18 cellular contexts compared by ENCODE assay signal in the genomic region with DNA sequence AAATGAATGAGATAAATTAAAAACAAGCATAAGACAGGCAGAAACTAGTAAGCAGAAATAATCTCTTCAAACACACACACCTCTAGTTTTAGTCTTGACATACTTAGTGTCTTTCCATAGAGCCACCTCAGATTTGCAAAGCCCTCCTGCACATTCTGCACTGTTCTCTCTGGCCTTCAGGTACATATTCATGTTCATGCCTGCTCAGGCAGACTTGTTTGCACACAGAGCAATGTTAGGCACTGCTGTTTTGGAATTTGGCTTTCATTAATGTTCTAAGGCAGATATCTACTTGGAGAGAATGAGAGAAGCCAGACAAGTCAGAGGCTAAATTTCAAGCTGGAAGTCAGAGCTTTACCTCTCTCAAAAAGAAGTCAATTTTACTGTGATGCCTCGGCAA. TPM values are rescaled to one million over a fixed set of nuclear protein-coding genes. Genes with fewer than 3 reads are reported as not detected.
DNase-seq lines count a peak whose midpoint lies in the region; ATAC-seq, FAIRE-seq and TF ChIP-seq lines count a peak whose summit lies in the region.
"Had no signal": no experiment of that assay in that cellular context is flagged by ENCODE, and none has a peak within 500 bp of the region (broad histone marks: within the 10 kb centered on the region; RNA-seq: fewer than 3 reads in every experiment).

No MANE protein-coding gene starts in this region.

- H3K4me3 ChIP-seq in mammary epithelial cell (replicated peaks in 1 of 3; ENCODE audit: insufficient read depth in 1 of 3, low read depth in 2 of 3, low read length in 3 of 3) (peak overlapping the region in 2 of 3 experiments; percentile 15 to 34), keratinocyte (ENCODE audit: control insufficient read depth in 2 of 3, extremely low read depth in 1 of 3, insufficient read depth in 2 of 3, low read depth in 1 of 3, low read length in 3 of 3) (peak overlapping the region in 2 of 3 experiments; percentile 55 to 64), upper lobe of right lung (no peak overlapping the region), mucosa of descending colon (no peak overlapping the region)
- H3K4me3 ChIP-seq: BLaER1 treated with 17β-estradiol and CSF1 and Interleukin-3, amounts not matched to agents 10 nM and 100 nM; ovary; skin epidermis had no signal

- no peaks in the 10 kb centered on the region for H3K36me3 ChIP-seq in mammary epithelial cell (ENCODE audit: insufficient read depth, low read length)
- H3K36me3 ChIP-seq in keratinocyte (ENCODE audit: control insufficient read depth in 2 of 2, extremely low read depth in 1 of 2, insufficient read depth in 2 of 2, low read length in 2 of 2): no peaks in the 10 kb centered on the region
- no peaks in the 10 kb centered on the region for H3K36me3 ChIP-seq in upper lobe of right lung
- H3K36me3 ChIP-seq in mucosa of descending colon (ENCODE audit: low read depth): no peaks in the 10 kb centered on the region
- H3K36me3 ChIP-seq: BLaER1 treated with 17β-estradiol and CSF1 and Interleukin-3, amounts not matched to agents 10 nM and 100 nM; ovary had no signal

- no TSS peak for BruUV-seq in mammary epithelial cell (replicated peaks; lab: Mats Ljungman, UMichigan)

- CTCF ChIA-PET in mammary epithelial cell (lab: Charles Lee; ENCODE audit: low non-redundant PET): no interaction called here

- H3K9ac ChIP-seq in mammary epithelial cell (ENCODE audit: insufficient read depth, low read length) (peak overlapping the region; percentile 73), keratinocyte (ENCODE audit: control insufficient read depth, extremely low read depth, insufficient read depth, low read length) (peak overlapping the region; percentile 73)
- H3K9ac ChIP-seq: BLaER1 treated with 17β-estradiol and CSF1 and Interleukin-3, amounts not matched to agents 10 nM and 100 nM had no signal

- H3K4me2 ChIP-seq in mammary epithelial cell (ENCODE audit: insufficient read depth, low read depth, low read length): peak overlapping the region; percentile 74
- H3K4me2 ChIP-seq in keratinocyte (ENCODE audit: control insufficient read depth, extremely low read depth, insufficient read depth, low read depth, low read length): peak overlapping the region; percentile 92
- H3K4me2 ChIP-seq: BLaER1 treated with 17β-estradiol and CSF1 and Interleukin-3, amounts not matched to agents 10 nM and 100 nM had no signal

- peak overlapping the region; percentile 48 for H2AFZ ChIP-seq in mammary epithelial cell (ENCODE audit: low read depth, low read length)
- H2AFZ ChIP-seq in keratinocyte (ENCODE audit: control insufficient read depth, low read length): peak overlapping the region; percentile 64

- 0% methylated on average over 1 of the region's 1 CpG for WGBS in mammary epithelial cell (ENCODE audit: low coverage, missing lambda C conversion rate)

- dilution Hi-C loops in mammary epithelial cell (cut with HindIII; ENCODE audit: low sequenced_read_pairs): no loop called here
- dilution Hi-C loops in keratinocyte (cut with MboI; ENCODE audit: extremely low pct_ligation_motif_present, low sequenced_read_pairs): no loop called here

- H4K20me1 ChIP-seq in mammary epithelial cell (ENCODE audit: insufficient read depth, low read length) (no peaks in the 10 kb centered on the region), keratinocyte (ENCODE audit: control insufficient read depth, extremely low read depth, insufficient read depth, low read length) (no peaks in the 10 kb centered on the region)
- H4K20me1 ChIP-seq: BLaER1 treated with 17β-estradiol and CSF1 and Interleukin-3, amounts not matched to agents 10 nM and 100 nM had no signal

- H3K9me1 ChIP-seq in keratinocyte (ENCODE audit: control insufficient read depth, extremely low read depth, insufficient read depth, low read length): no peaks in the 10 kb centered on the region

- H3K27ac ChIP-seq in mammary epithelial cell (ENCODE audit: insufficient read depth, low read depth, low read length): peak overlapping the region; percentile 95
- H3K27ac ChIP-seq in keratinocyte (ENCODE audit: control insufficient read depth, insufficient read depth, low read length): peak overlapping the region; percentile 99
- H3K27ac ChIP-seq in upper lobe of right lung: no peak overlapping the region
- H3K27ac ChIP-seq: BLaER1 treated with 17β-estradiol and CSF1 and Interleukin-3, amounts not matched to agents 10 nM and 100 nM; ovary had no signal

- H3K79me2 ChIP-seq in mammary epithelial cell (ENCODE audit: insufficient read depth, low read length) (peaks cover 11% of the 10 kb centered on the region), keratinocyte (ENCODE audit: control insufficient read depth, insufficient read depth, low read length) (no peaks in the 10 kb centered on the region)

- peak; percentile 30 for ATAC-seq in upper lobe of right lung
- ATAC-seq in mucosa of descending colon: no peak
- no peak for ATAC-seq in HG03095 (IDR thresholded peaks at IDR 0.05; ENCODE audit: unreplicated experiment)

- H3K4me1 ChIP-seq in mammary epithelial cell (ENCODE audit: insufficient read depth, low read length) (peaks cover 63% of the 10 kb centered on the region), keratinocyte (ENCODE audit: control insufficient read depth, extremely low read depth, insufficient read depth, low read length) (peaks cover 72% of the 10 kb centered on the region), upper lobe of right lung (no peaks in the 10 kb centered on the region), mucosa of descending colon (ENCODE audit: low read depth) (no peaks in the 10 kb centered on the region)

- no peaks in the 10 kb centered on the region for H3K27me3 ChIP-seq in mammary epithelial cell (ENCODE audit: insufficient read depth, low read length)
- H3K27me3 ChIP-seq in keratinocyte (ENCODE audit: control insufficient read depth, extremely low read depth, insufficient read depth, low read length): no peaks in the 10 kb centered on the region
- no peaks in the 10 kb centered on the region for H3K27me3 ChIP-seq in upper lobe of right lung
- H3K27me3 ChIP-seq: BLaER1 treated with 17β-estradiol and CSF1 and Interleukin-3, amounts not matched to agents 10 nM and 100 nM; ovary had no signal

- in situ Hi-C loops in mammary epithelial cell (cut with MboI; ENCODE audit: low sequenced_read_pairs in 2 of 2): no loop called here

- DNase-seq in NCI-H82 (lab: John Stamatoyannopoulos, UW) (peak; percentile 70), NCI-H82 treated with DMSO at 0.1 percent for 48 hours (lab: John Stamatoyannopoulos, UW; ENCODE audit: unreplicated experiment) (no peak), mammary epithelial cell (peak; percentile 67), keratinocyte (ENCODE audit: low read depth, low spot score) (no peak), upper lobe of right lung (no peak), mucosa of descending colon (no peak), hepatic stellate cell (ENCODE audit: low spot score) (no peak)
- DNase-seq: activated CD4-positive, alpha-beta T cell treated with anti-CD3 and anti-CD28 coated beads for 1 hour; central memory CD4-positive, alpha-beta T cell; effector memory CD4-positive, alpha-beta T cell; H9; NCI-H1436 treated with DMSO at 0.1 percent for 48 hours; ovary; stimulated activated CD4-positive, alpha-beta T cell treated with anti-CD3 and anti-CD28 coated beads, Interleukin-4, amount 100 ng/mL, for 4 hours; stimulated activated CD8-positive, alpha-beta memory T cell treated with anti-CD3 and anti-CD28 coated beads, Interleukin-4, amount 100 ng/mL, for 48 hours had no signal

- intact Hi-C loops in mammary epithelial cell (cut with micrococcal nuclease) (no loop called here), upper lobe of right lung (cut with DNase I) (no loop called here), mucosa of descending colon (cut with DNase I, micrococcal nuclease) (no loop called here)

- TF ChIP-seq CTCF in mammary epithelial cell (conservative IDR thresholded peaks at IDR 0.05 in 1 of 2, IDR thresholded peaks at IDR 0.05 in 1 of 2; ENCODE audit: extremely low read depth in 1 of 2, insufficient read depth in 1 of 2, low read depth in 1 of 2, low read length in 2 of 2) (no peak), keratinocyte (optimal IDR thresholded peaks at IDR 0.05 in 1 of 3, IDR thresholded peaks at IDR 0.05 in 1 of 3, conservative IDR thresholded peaks at IDR 0.05 in 1 of 3; ENCODE audit: extremely low read depth in 1 of 3, insufficient read depth in 2 of 3, low read length in 3 of 3) (no peak), upper lobe of right lung (IDR thresholded peaks at IDR 0.05) (no peak), mucosa of descending colon (IDR thresholded peaks at IDR 0.05) (no peak)

- H3K9me3 ChIP-seq in mammary epithelial cell (replicated peaks; ENCODE audit: insufficient read depth, low read length): no peaks in the 10 kb centered on the region
- H3K9me3 ChIP-seq in keratinocyte (ENCODE audit: control insufficient read depth, low read depth, low read length): no peaks in the 10 kb centered on the region
- H3K9me3 ChIP-seq in upper lobe of right lung: no peaks in the 10 kb centered on the region
- no peaks in the 10 kb centered on the region for H3K9me3 ChIP-seq in mucosa of descending colon
- H3K9me3 ChIP-seq: BLaER1 treated with 17β-estradiol and CSF1 and Interleukin-3, amounts not matched to agents 10 nM and 100 nM; ovary had no signal

- peak; percentile 99 for FAIRE-seq in keratinocyte (lab: Jason Lieb, UNC)

RNA-seq across cellular contexts. Expression of a gene that starts 21.3 kb away (rescaled TPM):
- 1,000 to 10,000 TPM in 1 of 2 donors, 100 to 1,000 TPM in 1; 535 to 1,158 TPM for total RNA-seq in mammary epithelial cell
- 120 TPM for polyA plus RNA-seq in mammary epithelial cell
- polyA minus RNA-seq in mammary epithelial cell: 464 TPM
- 163 to 525 TPM (median 455 TPM) in 3 replicates for polyA plus RNA-seq in keratinocyte
- polyA plus RNA-seq in keratinocyte (2011; ENCODE audit: low read depth): 960 TPM
- polyA plus RNA-seq in keratinocyte (2011; cell fraction: cytosol; rRNA removed): 166 and 296 TPM in 2 replicates
- 597 and 675 TPM in 2 replicates for polyA plus RNA-seq in keratinocyte (2011; cell fraction: nucleus; rRNA removed)
- 182 and 442 TPM in 2 replicates for polyA plus RNA-seq in keratinocyte (2012; ENCODE audit: low replicate concordance)
- polyA minus RNA-seq in keratinocyte: 146 to 1,560 TPM (median 1,338 TPM) in 3 replicates
- 516 TPM for polyA minus RNA-seq in keratinocyte (2011; cell fraction: cytosol; rRNA and poly(A)+ RNA removed)
- 893 and 2,335 TPM in 2 replicates for polyA minus RNA-seq in keratinocyte (2011; cell fraction: nucleus; rRNA and poly(A)+ RNA removed)
- 450 TPM for total RNA-seq in upper lobe of right lung
- total RNA-seq in mucosa of descending colon: 100 to 1,000 TPM; 208 to 580 (median 356) TPM

Comparison
In these comparisons a context has a peak if more than half of its experiments do, and no peak if none do; other contexts are left out.
1. DNase-seq: peak in NCI-H82 (single experiment) and mammary epithelial cell (single experiment); none in NCI-H82 treated with DMSO at 0.1 percent for 48 hours (single experiment), keratinocyte (single experiment), upper lobe of right lung (single experiment), mucosa of descending colon (0 of 3) and hepatic stellate cell (single experiment).
2. H3K4me3 ChIP-seq: peak in mammary epithelial cell (2 of 3) and keratinocyte (2 of 3); none in upper lobe of right lung (single experiment) and mucosa of descending colon (single experiment).